Comparison of ENCODE assay signal across 35 cellular contexts in the genomic region with DNA sequence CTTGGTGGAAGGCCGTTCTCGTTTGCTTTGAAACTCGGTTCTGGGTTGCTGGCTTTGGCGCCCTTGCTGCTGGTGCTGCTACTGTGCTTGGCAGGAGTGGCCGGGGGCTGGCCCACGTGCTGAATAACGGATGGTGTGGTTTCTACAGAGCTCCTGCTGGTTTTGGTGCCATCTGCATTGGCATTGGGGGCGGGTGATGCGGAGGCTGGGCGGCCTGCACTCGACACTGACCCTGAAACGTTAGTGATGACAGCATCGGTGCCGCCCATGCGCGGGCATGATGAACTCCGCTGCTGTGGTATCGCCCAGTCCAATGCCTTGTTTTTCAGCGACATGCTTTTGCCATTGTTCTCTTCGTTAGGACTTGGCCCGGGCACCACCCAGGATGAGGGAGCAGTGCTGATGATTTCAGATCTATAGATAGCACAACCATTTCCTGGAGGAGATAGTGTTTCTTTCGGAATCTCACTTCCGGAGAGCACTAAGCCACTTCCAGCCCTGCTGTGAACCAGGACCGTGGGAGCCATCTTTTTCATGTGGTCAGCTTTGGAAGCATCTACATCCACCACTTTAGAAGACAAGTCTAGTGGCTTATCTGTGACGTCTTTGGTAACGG.
"Had no signal": no experiment of that assay in that cellular context is flagged by ENCODE, and none has a peak within 500 bp of the region (broad histone marks: within the 10 kb centered on the region; RNA-seq: fewer than 3 reads in every experiment).

No MANE protein-coding gene starts in this region.

- H3K27ac ChIP-seq: ascending aorta, PC-9, RWPE1, WERI-Rb-1 had no signal

- H3K27me3 ChIP-seq: ascending aorta had no signal

- H3K9me3 Mint-ChIP-seq: activated CD8-positive, alpha-beta T cell treated with anti-CD3 and anti-CD28 coated beads for 36 hours; activated naive CD8-positive, alpha-beta T cell treated with anti-CD3 and anti-CD28 coated beads for 36 hours; activated T-cell treated with anti-CD3 and anti-CD28 coated beads, Interleukin-2, amount 50 U/mL, for 72 hours; activated T-helper 17 cell treated with anti-CD3 and anti-CD28 coated beads, Interleukin-2, amount 50 U/mL, for 72 hours had no signal

- ATAC-seq: activated CD8-positive, alpha-beta T cell treated with anti-CD3 and anti-CD28 coated beads for 36 hours; activated T-cell treated with anti-CD3 and anti-CD28 coated beads, Interleukin-2, amount 50 U/mL, for 72 hours; activated T-helper 17 cell treated with anti-CD3 and anti-CD28 coated beads, Interleukin-2, amount 50 U/mL, for 72 hours; Right ventricle myocardium inferior; SK-N-SH treated with all-trans-retinoic acid at 6 μM for 48 hours had no signal

- H3K4me1 ChIP-seq: ascending aorta had no signal

- H3K4me3 ChIP-seq: ascending aorta, PC-9 had no signal

- H3K4me3 Mint-ChIP-seq: activated CD8-positive, alpha-beta T cell treated with anti-CD3 and anti-CD28 coated beads for 36 hours; activated naive CD8-positive, alpha-beta T cell treated with anti-CD3 and anti-CD28 coated beads for 36 hours; activated T-cell treated with anti-CD3 and anti-CD28 coated beads, Interleukin-2, amount 50 U/mL, for 72 hours; activated T-helper 17 cell treated with anti-CD3 and anti-CD28 coated beads, Interleukin-2, amount 50 U/mL, for 72 hours had no signal

- H3K4me2 ChIP-seq: PC-9 had no signal

- H3K27ac Mint-ChIP-seq: activated CD8-positive, alpha-beta T cell treated with anti-CD3 and anti-CD28 coated beads for 36 hours; activated naive CD8-positive, alpha-beta T cell treated with anti-CD3 and anti-CD28 coated beads for 36 hours; activated T-cell treated with anti-CD3 and anti-CD28 coated beads, Interleukin-2, amount 50 U/mL, for 72 hours; activated T-helper 17 cell treated with anti-CD3 and anti-CD28 coated beads, Interleukin-2, amount 50 U/mL, for 72 hours had no signal

- H2AFZ ChIP-seq: PC-9 had no signal

- H3K9me3 ChIP-seq: ascending aorta had no signal

- DNase-seq: activated CD4-positive, alpha-beta T cell treated with anti-CD3 and anti-CD28 coated beads for 1 hour; activated CD4-positive, alpha-beta T cell treated with anti-CD3 and anti-CD28 coated beads for 48 hours; activated CD4-positive, CD25-positive, alpha-beta regulatory T cell; activated CD8-positive, alpha-beta T cell treated with anti-CD3 and anti-CD28 coated beads for 36 hours; activated effector memory CD4-positive, alpha-beta T cell treated with anti-CD3 and anti-CD28 coated beads, Interleukin-2, amount 50 U/mL, for 16 hours; activated naive CD4-positive, alpha-beta T cell; activated naive CD4-positive, alpha-beta T cell treated with anti-CD3 and anti-CD28 coated beads, Interleukin-2, amount 50 U/mL, for 16 hours; activated naive CD8-positive, alpha-beta T cell treated with anti-CD3 and anti-CD28 coated beads for 36 hours; activated T-cell treated with anti-CD3 and anti-CD28 coated beads, Interleukin-2, amount 50 U/mL, for 1 hour; activated T-cell treated with anti-CD3 and anti-CD28 coated beads, Interleukin-2, amount 50 U/mL, for 72 hours; amniotic stem cell; Kasumi-1; KBM-7; NCI-H1092 treated with DMSO at 0.1 percent for 48 hours; NCI-H1417; NCI-H146; NCI-H187; NCI-H2029 treated with DMSO at 0.1 percent for 48 hours; NCI-H2107; NCI-H2171; NCI-H510A; NCI-H526; NCI-H748 treated with DMSO at 0.1 percent for 48 hours; PC-9; SIG-M5; SW 1271; T-helper 1 cell; T1000; WERI-Rb-1 had no signal

- FAIRE-seq: RCC 7860 had no signal

- H3K27me3 Mint-ChIP-seq: activated CD8-positive, alpha-beta T cell treated with anti-CD3 and anti-CD28 coated beads for 36 hours; activated naive CD8-positive, alpha-beta T cell treated with anti-CD3 and anti-CD28 coated beads for 36 hours; activated T-helper 17 cell treated with anti-CD3 and anti-CD28 coated beads, Interleukin-2, amount 50 U/mL, for 72 hours had no signal
